ENCODE assay signal across 31 cellular contexts in genomic region chr20:47427067-47427466, GRCh38.
"Had no signal": no experiment of that assay in that cellular context is flagged by ENCODE, and none has a peak within 500 bp of the region (broad histone marks: within the 10 kb centered on the region; RNA-seq: fewer than 3 reads in every experiment).

No MANE protein-coding gene starts in this region.

- H3K27ac Mint-ChIP-seq: activated CD4-positive, alpha-beta memory T cell treated with anti-CD3 and anti-CD28 coated beads, Interleukin-2, amount 10 ng/mL, durations not matched to agents 7 days and 5 days; activated CD4-positive, alpha-beta T cell treated with anti-CD3 and anti-CD28 coated beads for 36 hours; activated CD4-positive, alpha-beta T cell treated with anti-CD3 and anti-CD28 coated beads, Interleukin-2, amount 10 ng/mL, durations not matched to agents 24 days and 14 days; activated naive CD4-positive, alpha-beta T cell treated with anti-CD3 and anti-CD28 coated beads, Interleukin-2, amount 10 ng/mL, durations not matched to agents 7 days and 5 days; activated naive CD8-positive, alpha-beta T cell treated with anti-CD3 and anti-CD28 coated beads for 36 hours; activated naive CD8-positive, alpha-beta T cell treated with anti-CD3 and anti-CD28 coated beads, Interleukin-2, amount 50 U/mL, for 24 hours; activated T-cell treated with anti-CD3 and anti-CD28 coated beads, Interleukin-2, amount 50 U/mL, for 24 hours; activated T-cell treated with anti-CD3 and anti-CD28 coated beads, Interleukin-2, amount 50 U/mL, for 72 hours; effector memory CD8-positive, alpha-beta T cell had no signal

- H3K4me3 ChIP-seq: adrenal gland, body of pancreas, esophagus muscularis mucosa, gastrocnemius medialis, heart left ventricle had no signal

- H3K4me1 ChIP-seq: adrenal gland, body of pancreas, esophagus muscularis mucosa, foreskin keratinocyte, gastrocnemius medialis, heart left ventricle had no signal

- H3K9me3 Mint-ChIP-seq: activated CD4-positive, alpha-beta T cell treated with anti-CD3 and anti-CD28 coated beads, Interleukin-2, amount 10 ng/mL, durations not matched to agents 24 days and 14 days had no signal

- H3K27ac ChIP-seq: adrenal gland, body of pancreas, esophagus muscularis mucosa, foreskin keratinocyte, gastrocnemius medialis, heart left ventricle had no signal

- H3K36me3 ChIP-seq: adrenal gland, esophagus muscularis mucosa, gastrocnemius medialis, heart left ventricle had no signal

- ATAC-seq: activated CD4-positive, alpha-beta T cell treated with anti-CD3 and anti-CD28 coated beads for 36 hours; activated naive CD8-positive, alpha-beta T cell treated with anti-CD3 and anti-CD28 coated beads, Interleukin-2, amount 50 U/mL, for 24 hours; activated T-cell treated with anti-CD3 and anti-CD28 coated beads, Interleukin-2, amount 50 U/mL, for 72 hours; body of pancreas; effector memory CD8-positive, alpha-beta T cell; foreskin keratinocyte; gastrocnemius medialis; heart left ventricle had no signal

- H3K4me3 Mint-ChIP-seq: activated CD4-positive, alpha-beta memory T cell treated with anti-CD3 and anti-CD28 coated beads, Interleukin-2, amount 10 ng/mL, durations not matched to agents 7 days and 5 days; activated CD4-positive, alpha-beta T cell treated with anti-CD3 and anti-CD28 coated beads for 36 hours; activated CD4-positive, alpha-beta T cell treated with anti-CD3 and anti-CD28 coated beads, Interleukin-2, amount 10 ng/mL, durations not matched to agents 24 days and 14 days; activated naive CD4-positive, alpha-beta T cell treated with anti-CD3 and anti-CD28 coated beads, Interleukin-2, amount 10 ng/mL, durations not matched to agents 7 days and 5 days; activated naive CD8-positive, alpha-beta T cell treated with anti-CD3 and anti-CD28 coated beads for 36 hours; activated naive CD8-positive, alpha-beta T cell treated with anti-CD3 and anti-CD28 coated beads, Interleukin-2, amount 50 U/mL, for 24 hours; activated T-cell treated with anti-CD3 and anti-CD28 coated beads, Interleukin-2, amount 50 U/mL, for 24 hours; activated T-cell treated with anti-CD3 and anti-CD28 coated beads, Interleukin-2, amount 50 U/mL, for 72 hours; effector memory CD8-positive, alpha-beta T cell had no signal

- H3K27me3 ChIP-seq: adrenal gland, body of pancreas, esophagus muscularis mucosa, foreskin keratinocyte, gastrocnemius medialis, heart left ventricle had no signal

- DNase-seq: activated CD4-positive, alpha-beta memory T cell treated with anti-CD3 and anti-CD28 coated beads, Interleukin-2, amount 10 ng/mL, durations not matched to agents 7 days and 5 days; activated CD4-positive, alpha-beta T cell treated with anti-CD3 and anti-CD28 coated beads for 36 hours; activated CD4-positive, alpha-beta T cell treated with anti-CD3 and anti-CD28 coated beads, Interleukin-2, amount 10 ng/mL, durations not matched to agents 24 days and 14 days; activated CD4-positive, CD25-positive, alpha-beta regulatory T cell; activated CD4-positive, CD25-positive, alpha-beta regulatory T cell treated with anti-CD3 and anti-CD28 coated beads, Interleukin-2, amount 50 U/mL, for 72 hours; activated CD8-positive, alpha-beta memory T cell treated with anti-CD3 and anti-CD28 coated beads, Interleukin-2, amount 50 U/mL, for 48 hours; activated gamma-delta T cell; activated naive CD4-positive, alpha-beta T cell; activated naive CD4-positive, alpha-beta T cell treated with anti-CD3 and anti-CD28 coated beads, Interleukin-2, amount 10 ng/mL, durations not matched to agents 7 days and 5 days; activated naive CD8-positive, alpha-beta T cell treated with anti-CD3 and anti-CD28 coated beads for 36 hours; activated naive CD8-positive, alpha-beta T cell treated with anti-CD3 and anti-CD28 coated beads, Interleukin-2, amount 50 U/mL, for 24 hours; activated T-cell treated with anti-CD3 and anti-CD28 coated beads for 4 hours; activated T-cell treated with anti-CD3 and anti-CD28 coated beads, Interleukin-2, amount 50 U/mL, for 24 hours; activated T-cell treated with anti-CD3 and anti-CD28 coated beads, Interleukin-2, amount 50 U/mL, for 72 hours; adrenal gland; amygdala; aorta; body of pancreas; caudate nucleus; cortex of kidney; dermis blood vessel endothelial cell; effector CD4-positive, alpha-beta T cell; effector memory CD8-positive, alpha-beta T cell; erythroblast; foreskin keratinocyte; gastrocnemius medialis; glutamatergic neuron; heart left ventricle; T-helper 2 cell had no signal

- H3K27me3 Mint-ChIP-seq: activated CD4-positive, alpha-beta memory T cell treated with anti-CD3 and anti-CD28 coated beads, Interleukin-2, amount 10 ng/mL, durations not matched to agents 7 days and 5 days; activated CD4-positive, alpha-beta T cell treated with anti-CD3 and anti-CD28 coated beads for 36 hours; activated CD4-positive, alpha-beta T cell treated with anti-CD3 and anti-CD28 coated beads, Interleukin-2, amount 10 ng/mL, durations not matched to agents 24 days and 14 days; activated naive CD4-positive, alpha-beta T cell treated with anti-CD3 and anti-CD28 coated beads, Interleukin-2, amount 10 ng/mL, durations not matched to agents 7 days and 5 days; activated naive CD8-positive, alpha-beta T cell treated with anti-CD3 and anti-CD28 coated beads for 36 hours; activated naive CD8-positive, alpha-beta T cell treated with anti-CD3 and anti-CD28 coated beads, Interleukin-2, amount 50 U/mL, for 24 hours; activated T-cell treated with anti-CD3 and anti-CD28 coated beads, Interleukin-2, amount 50 U/mL, for 24 hours; effector memory CD8-positive, alpha-beta T cell had no signal

- H3K4me1 Mint-ChIP-seq: activated CD4-positive, alpha-beta memory T cell treated with anti-CD3 and anti-CD28 coated beads, Interleukin-2, amount 10 ng/mL, durations not matched to agents 7 days and 5 days; activated CD4-positive, alpha-beta T cell treated with anti-CD3 and anti-CD28 coated beads for 36 hours; activated CD4-positive, alpha-beta T cell treated with anti-CD3 and anti-CD28 coated beads, Interleukin-2, amount 10 ng/mL, durations not matched to agents 24 days and 14 days; activated naive CD4-positive, alpha-beta T cell treated with anti-CD3 and anti-CD28 coated beads, Interleukin-2, amount 10 ng/mL, durations not matched to agents 7 days and 5 days; activated naive CD8-positive, alpha-beta T cell treated with anti-CD3 and anti-CD28 coated beads for 36 hours; activated naive CD8-positive, alpha-beta T cell treated with anti-CD3 and anti-CD28 coated beads, Interleukin-2, amount 50 U/mL, for 24 hours had no signal

- FAIRE-seq: colon had no signal
